Comparison of ENCODE assay signal across 8 cellular contexts in the genomic region with DNA sequence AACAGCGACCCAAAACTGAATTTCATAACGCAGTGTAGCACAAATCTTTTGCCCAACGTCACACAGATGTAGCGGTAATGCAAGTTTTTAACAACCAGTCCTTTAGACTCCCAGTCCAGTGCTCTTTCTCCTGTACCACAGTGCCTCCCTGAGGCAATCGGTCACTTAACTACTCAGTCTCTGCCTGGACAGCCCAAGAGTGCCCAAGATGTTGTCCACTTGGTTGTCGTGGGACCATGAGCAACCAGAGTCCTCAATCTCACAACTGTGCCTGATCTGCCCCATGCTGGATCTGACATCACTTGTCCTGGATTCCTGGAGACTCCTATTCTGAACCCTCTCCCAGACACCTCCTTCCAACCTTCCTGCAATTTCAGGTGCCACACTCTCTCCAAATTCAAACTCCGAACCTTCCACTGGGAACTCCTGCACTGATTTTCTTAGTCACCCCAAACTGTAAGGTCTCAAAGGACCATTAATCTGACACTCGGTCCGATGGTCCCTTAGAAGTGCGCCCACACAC. TPM values are rescaled to one million over a fixed set of nuclear protein-coding genes. Genes with fewer than 3 reads are reported as not detected.
A peak's percentile ranks its signal among the peaks of the same experiment; 100 is the strongest.
DNase-seq lines count a peak whose midpoint lies in the region; ATAC-seq and TF ChIP-seq lines count a peak whose summit lies in the region.

No MANE protein-coding gene starts in this region.

- TF ChIP-seq CTCF in GM12864 (IDR thresholded peaks at IDR 0.05; ENCODE audit: low read depth, low read length, missing control alignments) = no peak
- 0 out of 6 replicates have a peak, but pooled peaks of 1 of the 3 experiments have one; percentile 25 for TF ChIP-seq CTCF in HCT116 (IDR thresholded peaks at IDR 0.05 in 2 of 3, conservative IDR thresholded peaks at IDR 0.05 in 1 of 3; ENCODE audit: borderline replicate concordance in 1 of 3, insufficient read depth in 1 of 3, low read depth in 2 of 3, low read length in 2 of 3)
- peak; percentile 41 for TF ChIP-seq CTCF in PC-3 (conservative IDR thresholded peaks at IDR 0.05; ENCODE audit: low read depth, low read length)
- no peak for TF ChIP-seq CTCF in uterus (IDR thresholded peaks at IDR 0.05)

- peaks cover 16% of the 10 kb centered on the region for H3K4me1 Mint-ChIP-seq in dendritic cell treated with granulocyte-macrophage colony-stimulating factor and Interleukin-4, amounts not matched to agents 40 ng/mL and 50 ng/mL, for 4 days (ENCODE audit: low read depth)

- DNase-seq in GM12864 (ENCODE audit: low read depth) (no peak), HCT116 (ENCODE audit: low read depth, low spot score) (no peak), PC-3 (peak; percentile 21), uterus (no peak)
- no peak for DNase-seq in stimulated activated naive CD4-positive, alpha-beta T cell treated with Interleukin-2 at 50 U/mL for 16 hours (lab: John Stamatoyannopoulos, UW)
- DNase-seq in activated CD4-positive, CD25-positive, alpha-beta regulatory T cell (lab: John Stamatoyannopoulos, UW) = no peak

- H4K20me1 ChIP-seq in HCT116 (ENCODE audit: insufficient read depth) = no peaks in the 10 kb centered on the region
- peaks cover 4% of the 10 kb centered on the region; the same call in 1 of the 2 replicates for H4K20me1 ChIP-seq in PC-3 (ENCODE audit: low read length)

- H3K79me2 ChIP-seq in HCT116 (ENCODE audit: insufficient read depth, low read length) (peaks cover 29% of the 10 kb centered on the region), PC-3 (ENCODE audit: low read length) (peaks cover 26% of the 10 kb centered on the region)

- POLR2A ChIA-PET in HCT116 (lab: Charles Lee) (interaction anchor here (0.6 kb wide), 1 partner anchor 945 kb away, joined by 3 read pairs; no protein-coding TSS in a partner anchor), PC-3 (lab: Charles Lee; ENCODE audit: unreplicated experiment) (no interaction called here)

- no peaks in the 10 kb centered on the region for H3K9me3 Mint-ChIP-seq in dendritic cell treated with granulocyte-macrophage colony-stimulating factor and Interleukin-4, amounts not matched to agents 40 ng/mL and 50 ng/mL, for 4 days

- CTCF ChIA-PET in HCT116 (lab: Charles Lee) = no interaction called here
- CTCF ChIA-PET in PC-3 (lab: Charles Lee) = no interaction called here

- RAD21 ChIA-PET in HCT116 (lab: Charles Lee; ENCODE audit: low non-redundant PET in 1 of 2, low total read pairs in 2 of 2, uncharacterized antibody in 2 of 2, unreplicated experiment in 2 of 2) = no interaction called here

- H3F3A ChIP-seq in PC-3 (ENCODE audit: low read length, unreplicated experiment) = peaks cover 3% of the 10 kb centered on the region

- no peaks in the 10 kb centered on the region for H3K9me3 ChIP-seq in HCT116 (ENCODE audit: control insufficient read depth in 1 of 2, insufficient read depth in 1 of 2, low read depth in 1 of 2, low read length in 2 of 2)
- no peaks in the 10 kb centered on the region for H3K9me3 ChIP-seq in PC-3 (ENCODE audit: low read length)
- H3K9me3 ChIP-seq in mesodermal cell (ENCODE audit: control insufficient read depth, low read length) = no peaks in the 10 kb centered on the region
- no peaks in the 10 kb centered on the region for H3K9me3 ChIP-seq in uterus

- H3K27ac ChIP-seq in HCT116 (ENCODE audit: low read depth, low read length) (peak overlapping the region; percentile 79), PC-3 (ENCODE audit: low read length) (peak overlapping the region; percentile 89), mesodermal cell (ENCODE audit: low read depth, low read length, severe bottlenecking) (peak overlapping the region; percentile 95), uterus (peak overlapping the region; percentile 95 to 96)

- H3K27me3 ChIP-seq in HCT116 (ENCODE audit: insufficient read depth, low read length) (no peaks in the 10 kb centered on the region), PC-3 (ENCODE audit: low read length) (no peaks in the 10 kb centered on the region), uterus (no peaks in the 10 kb centered on the region)

- H3K4me1 ChIP-seq in HCT116 (ENCODE audit: control insufficient read depth in 1 of 2, insufficient read depth in 2 of 2, low read length in 2 of 2) (peaks cover 6 to 8% of the 10 kb centered on the region in 2 experiments; a peak in 3 of 4 replicates), PC-3 (ENCODE audit: insufficient read depth, low read length) (peaks cover 25% of the 10 kb centered on the region), mesodermal cell (ENCODE audit: control insufficient read depth, insufficient read depth, low read length, poor library complexity, severe bottlenecking) (peaks cover 15% of the 10 kb centered on the region), uterus (no peaks in the 10 kb centered on the region)

- peak; percentile 68 for ATAC-seq in HCT116
- ATAC-seq in PC-3 = peak; percentile 49

- H3K9ac ChIP-seq in HCT116 (ENCODE audit: low read length) = peak overlapping the region; percentile 80
- peak overlapping the region; percentile 90 for H3K9ac ChIP-seq in PC-3 (ENCODE audit: low read length)

- no peaks in the 10 kb centered on the region for H3K9me2 ChIP-seq in HCT116 (ENCODE audit: insufficient read depth)
- no peaks in the 10 kb centered on the region for H3K9me2 ChIP-seq in PC-3 (replicated peaks; ENCODE audit: low read length)

- H3K27ac Mint-ChIP-seq in dendritic cell treated with granulocyte-macrophage colony-stimulating factor and Interleukin-4, amounts not matched to agents 40 ng/mL and 50 ng/mL, for 4 days = peak overlapping the region; percentile 100

- peak; percentile 41 for TF ChIP-seq RAD21 in HCT116 (IDR thresholded peaks at IDR 0.05; ENCODE audit: low read depth)

- no peaks in the 10 kb centered on the region for H3K27me3 Mint-ChIP-seq in dendritic cell treated with granulocyte-macrophage colony-stimulating factor and Interleukin-4, amounts not matched to agents 40 ng/mL and 50 ng/mL, for 4 days

- H3K4me3 ChIP-seq in GM12864 (ENCODE audit: low read depth, low read length) (peak overlapping the region; percentile 85), HCT116 (replicated peaks in 1 of 2; ENCODE audit: low read depth in 1 of 2, low read length in 2 of 2) (peak overlapping the region; percentile 86), PC-3 (ENCODE audit: low read length) (peak overlapping the region; percentile 99), mesodermal cell (ENCODE audit: extremely low read depth, insufficient read depth, low read length, poor library complexity, severe bottlenecking) (peak overlapping the region; percentile 58), uterus (peak overlapping the region; percentile 62 to 64)

- peaks cover 21% of the 10 kb centered on the region for H3K36me3 Mint-ChIP-seq in dendritic cell treated with granulocyte-macrophage colony-stimulating factor and Interleukin-4, amounts not matched to agents 40 ng/mL and 50 ng/mL, for 4 days (ENCODE audit: low read depth)

- intact Hi-C loops in HCT116 (cut with micrococcal nuclease) = loop anchor here (2.0 kb wide), 1 partner anchor 524 kb away; a partner anchor contains a TSS
- intact Hi-C loops in PC-3 (cut with micrococcal nuclease) = no loop called here
- intact Hi-C loops in dendritic cell treated with granulocyte-macrophage colony-stimulating factor and Interleukin-4, amounts not matched to agents 40 ng/mL and 50 ng/mL, for 4 days (cut with micrococcal nuclease) = loop anchor here (5.0 kb wide), 1 partner anchor 524 kb away; a partner anchor contains a TSS
- intact Hi-C loops in uterus (cut with DNase I; ENCODE audit: low total_unique reads) = no loop called here

- H2AFZ ChIP-seq in HCT116 (ENCODE audit: low read depth, low read length, poor library complexity, severe bottlenecking) (no peak overlapping the region), PC-3 (ENCODE audit: low read length) (peak overlapping the region; percentile 96)

- H3K36me3 ChIP-seq in HCT116 (ENCODE audit: control insufficient read depth in 1 of 2, insufficient read depth in 2 of 2, low read length in 2 of 2) (no peaks in the 10 kb centered on the region), PC-3 (ENCODE audit: low read depth, low read length) (no peaks in the 10 kb centered on the region), mesodermal cell (ENCODE audit: control insufficient read depth, insufficient read depth, low read length) (peaks cover 12% of the 10 kb centered on the region), uterus (no peaks in the 10 kb centered on the region)

- 0% methylated on average over 4 to 5 of the region's 10 CpGs for WGBS in mesodermal cell (ENCODE audit: insufficient coverage in 2 of 2), 2 experiments

- BruUV-seq in HCT116 (replicated peaks; lab: Mats Ljungman, UMichigan) = TSS peak; percentile 69
- TSS peak; percentile 67 for BruUV-seq in PC-3 (replicated peaks; lab: Mats Ljungman, UMichigan)

- peak overlapping the region; percentile 98 for H3K4me3 Mint-ChIP-seq in dendritic cell treated with granulocyte-macrophage colony-stimulating factor and Interleukin-4, amounts not matched to agents 40 ng/mL and 50 ng/mL, for 4 days

- TF ChIP-seq POLR2A in HCT116 (IDR thresholded peaks at IDR 0.05; ENCODE audit: borderline replicate concordance, extremely low read depth, insufficient read depth, insufficient read length) (no peak), uterus (IDR thresholded peaks at IDR 0.05) (no peak)

- H3K4me2 ChIP-seq in HCT116 (ENCODE audit: low read length) (peak overlapping the region; percentile 77), PC-3 (ENCODE audit: low read length) (peak overlapping the region; percentile 83)

TF ChIP-seq in HCT116, 20 proteins besides CTCF, POLR2A, EP300 and RAD21 (continues in another document):
- TF ChIP-seq EGR1 (IDR thresholded peaks at IDR 0.05; ENCODE audit: low read depth) (no peak), TCF7L2 (IDR thresholded peaks at IDR 0.05; ENCODE audit: borderline replicate concordance, extremely low read depth, insufficient read depth, insufficient read length) (no peak), EZH2 (IDR thresholded peaks at IDR 0.05) (no peak), SRF (IDR thresholded peaks at IDR 0.05; ENCODE audit: low read depth) (no peak), SP1 (IDR thresholded peaks at IDR 0.05; ENCODE audit: low read depth) (no peak), FOSL1 (IDR thresholded peaks at IDR 0.05; ENCODE audit: low read depth) (no peak), CBX3 (IDR thresholded peaks at IDR 0.05; ENCODE audit: low read depth) (no peak)
- TF ChIP-seq, protein P1, sequence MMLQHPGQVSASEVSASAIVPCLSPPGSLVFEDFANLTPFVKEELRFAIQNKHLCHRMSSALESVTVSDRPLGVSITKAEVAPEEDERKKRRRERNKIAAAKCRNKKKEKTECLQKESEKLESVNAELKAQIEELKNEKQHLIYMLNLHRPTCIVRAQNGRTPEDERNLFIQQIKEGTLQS (IDR thresholded peaks at IDR 0.05) = no peak

RNA-seq across cellular contexts. Expression of a gene that starts 0.7 kb away (rescaled TPM):
- total RNA-seq in HCT116 (2021; ENCODE audit: unreplicated experiment) (23.2 TPM), PC-3 (2014; rRNA removed) (20.7 and 23.1 TPM in 2 replicates), uterus (10 to 100 TPM in 3 of 4 donors, 1 to 10 TPM in 1; 5.6 to 42.6 (median 23.1) TPM)
- polyA plus RNA-seq in HCT116 (2012) = 6.3 and 9.3 TPM in 2 replicates
- polyA plus RNA-seq in mesodermal cell (2013, experiment 1 of 2) = 18.1 TPM
- polyA plus RNA-seq in mesodermal cell (2013, experiment 2 of 2) = 20.0 TPM

RNA-seq across cellular contexts. Expression of a gene that starts 12.1 kb away (rescaled TPM):
- total RNA-seq in HCT116 (2021; ENCODE audit: unreplicated experiment) (10.8 TPM), PC-3 (2014; rRNA removed) (13.4 and 14.4 TPM in 2 replicates), uterus (10 to 100 TPM in 2 of 4 donors, 1 to 10 TPM in 2; 7.9 to 33.5 (median 13.7) TPM)
- polyA plus RNA-seq in HCT116 (2012) = 5.2 and 7.1 TPM in 2 replicates
- 11.4 TPM for polyA plus RNA-seq in mesodermal cell (2013, experiment 1 of 2)
- polyA plus RNA-seq in mesodermal cell (2013, experiment 2 of 2) = 9.7 TPM

Comparison
In these comparisons a context has a peak if more than half of its experiments do, and no peak if none do; other contexts are left out.
1. intact Hi-C loops: an anchor here in HCT116 (2.0 kb wide) and dendritic cell treated with granulocyte-macrophage colony-stimulating factor and Interleukin-4, amounts not matched to agents 40 ng/mL and 50 ng/mL, for 4 days (5.0 kb wide); none called in PC-3 and uterus.